In the genomic region with DNA sequence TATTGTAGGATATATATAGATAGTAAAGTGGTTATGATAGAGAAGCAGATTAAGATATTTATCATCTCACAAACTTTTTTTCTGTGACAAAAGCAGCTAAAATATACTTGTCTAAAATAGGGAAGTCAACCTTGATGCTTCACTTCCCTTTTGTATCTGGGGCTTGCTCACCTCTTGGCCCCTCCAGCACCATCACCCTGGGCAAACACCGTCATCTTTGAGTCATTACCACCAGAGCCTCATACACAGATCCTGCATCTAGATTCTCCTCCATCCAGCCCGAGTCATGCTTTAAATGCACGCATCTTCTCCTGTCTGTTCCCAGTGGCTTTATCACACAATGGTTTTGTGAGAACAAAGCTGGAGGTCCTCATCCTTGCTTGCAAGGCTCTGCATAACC, we compare ENCODE assay signal across 27 cellular contexts.
A peak's percentile ranks its signal among the peaks of the same experiment; 100 is the strongest.
DNase-seq lines count a peak whose midpoint lies in the region; ATAC-seq, FAIRE-seq and TF ChIP-seq lines count a peak whose summit lies in the region.
"Had no signal": no experiment of that assay in that cellular context is flagged by ENCODE, and none has a peak within 500 bp of the region (broad histone marks: within the 10 kb centered on the region; RNA-seq: fewer than 3 reads in every experiment).

No MANE protein-coding gene starts in this region.

- H3K27ac Mint-ChIP-seq in osteocyte (ENCODE audit: unreplicated experiment) (no peak overlapping the region), T-helper 17 cell (no peak overlapping the region)
- H3K27ac Mint-ChIP-seq: CD4-positive, alpha-beta memory T cell; IgD-negative memory B cell had no signal

- DNase-seq in HT1080 (ENCODE audit: low read depth) (peak; percentile 89), RPMI7951 (ENCODE audit: low read depth) (peak; percentile 89), K562 (ENCODE audit: extremely low read depth in 1 of 4, low spot score in 3 of 4) (no peak), osteocyte (ENCODE audit: extremely low spot score, unreplicated experiment) (peak; percentile 27), GM13976 (ENCODE audit: low spot score) (no peak), T-helper 17 cell (no peak)
- DNase-seq: C1 segment of cervical spinal cord; CD4-positive, alpha-beta memory T cell; COR-L47; DMS53; HCEC 1CT; NCI-H1105; NCI-H146; NCI-H1930; NCI-H2107; NCI-H446; NCI-H526; NCI-H82; NK-92 treated with Interleukin-12 subunit alpha and Interleukin-12 subunit beta, amount 100 ng/mL, for 24 hours; PC-3; RPMI8226; SHP77 had no signal

- no peaks in the 10 kb centered on the region for H3K9me3 ChIP-seq in K562 (replicated peaks; ENCODE audit: control insufficient read depth, insufficient read depth, low read depth, low read length)
- peaks cover 3% of the 10 kb centered on the region for H3K9me3 ChIP-seq in T-helper 17 cell (ENCODE audit: control insufficient read depth, low read length, poor library complexity, severe bottlenecking)
- H3K9me3 ChIP-seq: A549 had no signal

- POLR2A ChIA-PET in K562 (lab: Yijun Ruan, JAX), result interaction anchor here (0.6 to 1.6 kb wide), 3 partner anchors 10 to 17 kb away, joined by 3 to 4 read pairs (median 3); no protein-coding TSS in a partner anchor

- TF ChIP-seq POLR2A in K562 (conservative IDR thresholded peaks at IDR 0.05), result no peak

- no peak overlapping the region for H3K4me2 ChIP-seq in K562 (ENCODE audit: insufficient read depth, low read length)
- H3K4me2 ChIP-seq: A549 had no signal

- no peak overlapping the region for H3K9ac ChIP-seq in K562 (ENCODE audit: insufficient read depth in 1 of 2, low read depth in 2 of 2, low read length in 2 of 2)

- no peaks in the 10 kb centered on the region for H3K4me1 Mint-ChIP-seq in osteocyte (ENCODE audit: unreplicated experiment)
- no peaks in the 10 kb centered on the region for H3K4me1 Mint-ChIP-seq in T-helper 17 cell
- H3K4me1 Mint-ChIP-seq: CD4-positive, alpha-beta memory T cell; IgD-negative memory B cell had no signal

- in situ Hi-C loops in K562 (cut with MboI) (no loop called here), GM13976 (cut with MboI; ENCODE audit: low sequenced_read_pairs, unreplicated experiment) (no loop called here)

- no peaks in the 10 kb centered on the region for H3K4me1 ChIP-seq in K562 (replicated peaks in 1 of 2; ENCODE audit: control insufficient read depth in 2 of 2, insufficient read depth in 2 of 2, low read length in 2 of 2)
- H3K4me1 ChIP-seq: A549 had no signal

- CTCF ChIA-PET in K562 (lab: Yijun Ruan, JAX; ENCODE audit: low intra/inter-chr PET ratio), result no interaction called here

- H3K9me3 Mint-ChIP-seq in osteocyte (ENCODE audit: unreplicated experiment), result peaks cover 28% of the 10 kb centered on the region

- H3K36me3 Mint-ChIP-seq in osteocyte (ENCODE audit: unreplicated experiment) (no peaks in the 10 kb centered on the region), T-helper 17 cell (ENCODE audit: low read depth) (no peaks in the 10 kb centered on the region)
- H3K36me3 Mint-ChIP-seq: CD4-positive, alpha-beta memory T cell; IgD-negative memory B cell had no signal

- no peak overlapping the region for H3K4me3 ChIP-seq in K562
- H3K4me3 ChIP-seq: A549 had no signal

- no peaks in the 10 kb centered on the region for H3K9me1 ChIP-seq in K562 (ENCODE audit: control insufficient read depth, insufficient read depth, low read length)

- H3K27ac ChIP-seq in K562 (ENCODE audit: extremely low read depth, low read depth, low read length), result no peak overlapping the region
- H3K27ac ChIP-seq: A549 had no signal

- H3K27me3 ChIP-seq in K562 (ENCODE audit: control insufficient read depth in 2 of 2, insufficient read depth in 2 of 2, low read length in 2 of 2), result peaks cover 0 to 6% of the 10 kb centered on the region in 2 experiments; a peak in 1 of 5 replicates

- H3K4me3 Mint-ChIP-seq in osteocyte (ENCODE audit: unreplicated experiment) (no peak overlapping the region), T-helper 17 cell (no peak overlapping the region)
- H3K4me3 Mint-ChIP-seq: CD4-positive, alpha-beta memory T cell; IgD-negative memory B cell had no signal

- H2AFZ ChIP-seq in K562 (ENCODE audit: low read depth, low read length), result no peak overlapping the region

- no peak for ATAC-seq in K562
- ATAC-seq in HG03280 (IDR thresholded peaks at IDR 0.05; ENCODE audit: unreplicated experiment), result no peak
- ATAC-seq in T-helper 17 cell, result no peak
- ATAC-seq: A549, PC-3 had no signal

- WGBS in K562 (ENCODE audit: insufficient coverage, low coverage, missing lambda C conversion rate), result 0% methylated on average over 3 of the region's 3 CpGs

- FAIRE-seq in K562 (lab: Jason Lieb, UNC), result no peak
- FAIRE-seq: A549, G401.6, H1 had no signal

- intact Hi-C loops in K562 (cut with micrococcal nuclease), result no loop called here

- H3K36me3 ChIP-seq in K562 (ENCODE audit: control insufficient read depth, insufficient read depth, low read length), result no peaks in the 10 kb centered on the region

- TF ChIP-seq RAD21 in K562 (CRISPR knock-in tag; conservative IDR thresholded peaks at IDR 0.05 in 1 of 2, IDR thresholded peaks at IDR 0.05 in 1 of 2), result no peak

- H3K27me3 Mint-ChIP-seq in osteocyte (ENCODE audit: unreplicated experiment) (no peaks in the 10 kb centered on the region), T-helper 17 cell (no peaks in the 10 kb centered on the region)
- H3K27me3 Mint-ChIP-seq: CD4-positive, alpha-beta memory T cell; IgD-negative memory B cell had no signal

- BruUV-seq in K562 (replicated peaks; lab: Mats Ljungman, UMichigan), result no TSS peak

- TF ChIP-seq CTCF in K562 (IDR thresholded peaks at IDR 0.05 in 2 of 3, conservative IDR thresholded peaks at IDR 0.05 in 1 of 3; ENCODE audit: insufficient read depth in 2 of 3, low read depth in 1 of 3, low read length in 3 of 3) (no peak), osteocyte (IDR thresholded peaks at IDR 0.05) (no peak), GM13976 (IDR thresholded peaks at IDR 0.05; ENCODE audit: borderline replicate concordance, control extremely low read depth, extremely low read depth, insufficient read depth, missing control alignments) (no peak)

- no peaks in the 10 kb centered on the region for H3K79me2 ChIP-seq in K562 (ENCODE audit: control insufficient read depth, insufficient read depth, low read length)

- H4K20me1 ChIP-seq in K562 (replicated peaks; ENCODE audit: control insufficient read depth, insufficient read depth, low read length), result no peaks in the 10 kb centered on the region

- no peak for TF ChIP-seq EP300 in K562 (IDR thresholded peaks at IDR 0.05; ENCODE audit: low read length)

TF ChIP-seq in K562, 482 proteins besides CTCF, POLR2A, EP300 and RAD21:
- 0 out of 2 replicates have a peak, but pooled peaks have one; percentile 33 for TF ChIP-seq SPI1 (IDR thresholded peaks at IDR 0.05; ENCODE audit: borderline replicate concordance, low read depth, low read length)
- TF ChIP-seq, protein P1, sequence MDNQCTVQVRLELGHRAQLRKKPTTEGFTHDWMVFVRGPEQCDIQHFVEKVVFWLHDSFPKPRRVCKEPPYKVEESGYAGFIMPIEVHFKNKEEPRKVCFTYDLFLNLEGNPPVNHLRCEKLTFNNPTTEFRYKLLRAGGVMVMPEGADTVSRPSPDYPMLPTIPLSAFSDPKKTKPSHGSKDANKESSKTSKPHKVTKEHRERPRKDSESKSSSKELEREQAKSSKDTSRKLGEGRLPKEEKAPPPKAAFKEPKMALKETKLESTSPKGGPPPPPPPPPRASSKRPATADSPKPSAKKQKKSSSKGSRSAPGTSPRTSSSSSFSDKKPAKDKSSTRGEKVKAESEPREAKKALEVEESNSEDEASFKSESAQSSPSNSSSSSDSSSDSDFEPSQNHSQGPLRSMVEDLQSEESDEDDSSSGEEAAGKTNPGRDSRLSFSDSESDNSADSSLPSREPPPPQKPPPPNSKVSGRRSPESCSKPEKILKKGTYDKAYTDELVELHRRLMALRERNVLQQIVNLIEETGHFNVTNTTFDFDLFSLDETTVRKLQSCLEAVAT (IDR thresholded peaks at IDR 0.05), result no peak
- TF ChIP-seq, protein P2, sequence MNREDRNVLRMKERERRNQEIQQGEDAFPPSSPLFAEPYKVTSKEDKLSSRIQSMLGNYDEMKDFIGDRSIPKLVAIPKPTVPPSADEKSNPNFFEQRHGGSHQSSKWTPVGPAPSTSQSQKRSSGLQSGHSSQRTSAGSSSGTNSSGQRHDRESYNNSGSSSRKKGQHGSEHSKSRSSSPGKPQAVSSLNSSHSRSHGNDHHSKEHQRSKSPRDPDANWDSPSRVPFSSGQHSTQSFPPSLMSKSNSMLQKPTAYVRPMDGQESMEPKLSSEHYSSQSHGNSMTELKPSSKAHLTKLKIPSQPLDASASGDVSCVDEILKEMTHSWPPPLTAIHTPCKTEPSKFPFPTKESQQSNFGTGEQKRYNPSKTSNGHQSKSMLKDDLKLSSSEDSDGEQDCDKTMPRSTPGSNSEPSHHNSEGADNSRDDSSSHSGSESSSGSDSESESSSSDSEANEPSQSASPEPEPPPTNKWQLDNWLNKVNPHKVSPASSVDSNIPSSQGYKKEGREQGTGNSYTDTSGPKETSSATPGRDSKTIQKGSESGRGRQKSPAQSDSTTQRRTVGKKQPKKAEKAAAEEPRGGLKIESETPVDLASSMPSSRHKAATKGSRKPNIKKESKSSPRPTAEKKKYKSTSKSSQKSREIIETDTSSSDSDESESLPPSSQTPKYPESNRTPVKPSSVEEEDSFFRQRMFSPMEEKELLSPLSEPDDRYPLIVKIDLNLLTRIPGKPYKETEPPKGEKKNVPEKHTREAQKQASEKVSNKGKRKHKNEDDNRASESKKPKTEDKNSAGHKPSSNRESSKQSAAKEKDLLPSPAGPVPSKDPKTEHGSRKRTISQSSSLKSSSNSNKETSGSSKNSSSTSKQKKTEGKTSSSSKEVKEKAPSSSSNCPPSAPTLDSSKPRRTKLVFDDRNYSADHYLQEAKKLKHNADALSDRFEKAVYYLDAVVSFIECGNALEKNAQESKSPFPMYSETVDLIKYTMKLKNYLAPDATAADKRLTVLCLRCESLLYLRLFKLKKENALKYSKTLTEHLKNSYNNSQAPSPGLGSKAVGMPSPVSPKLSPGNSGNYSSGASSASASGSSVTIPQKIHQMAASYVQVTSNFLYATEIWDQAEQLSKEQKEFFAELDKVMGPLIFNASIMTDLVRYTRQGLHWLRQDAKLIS (CRISPR knock-in tag; IDR thresholded peaks at IDR 0.05), result no peak
- TF ChIP-seq ZNF77 (CRISPR knock-in tag; IDR thresholded peaks at IDR 0.05), result no peak

Comparison
In these comparisons a context has a peak if more than half of its experiments do, and no peak if none do; other contexts are left out.
1. DNase-seq: peak in HT1080 (single experiment), RPMI7951 (single experiment) and osteocyte (single experiment); none in K562 (0 of 4), GM13976 (single experiment) and T-helper 17 cell (0 of 3).